8 cellular contexts compared by ENCODE assay signal in the genomic region with DNA sequence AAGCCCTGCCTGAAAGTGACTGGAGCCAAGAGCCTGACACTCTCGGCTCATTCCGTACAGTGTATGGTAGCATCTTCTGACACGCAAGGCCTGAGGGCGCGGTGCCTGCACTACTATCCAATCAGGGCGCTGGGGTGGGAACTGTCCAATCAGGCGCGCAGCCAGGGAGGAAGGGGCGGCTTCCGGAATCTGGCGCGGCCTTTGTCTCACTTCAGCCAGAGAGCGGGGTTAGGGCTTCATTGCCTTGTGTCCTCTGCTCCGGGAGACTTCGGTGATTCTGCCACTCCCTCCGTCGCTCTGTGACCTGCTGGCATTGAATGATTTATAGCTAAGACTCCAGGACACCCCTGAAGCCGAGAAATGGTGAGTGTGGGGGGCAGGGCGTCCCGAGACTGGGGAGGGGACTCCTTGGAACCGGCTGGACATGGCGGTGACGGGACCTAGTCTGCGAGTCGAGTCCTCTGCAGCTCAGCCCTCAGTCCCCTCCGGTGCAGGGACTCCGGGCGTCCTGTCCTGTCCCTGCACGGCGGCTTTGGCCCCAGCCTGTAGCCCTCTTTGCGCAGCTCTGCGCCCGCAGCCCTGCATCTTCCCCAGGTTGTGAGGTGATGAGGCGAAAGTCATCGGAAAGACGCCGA.
DNase-seq lines count a peak whose midpoint lies in the region; ATAC-seq and TF ChIP-seq lines count a peak whose summit lies in the region.
"Not testable (repeated sequence)": the region's sequence is repeated elsewhere in the genome, so short reads cannot be mapped to it uniquely, and the experiment has no call there.

No MANE protein-coding gene starts in this region.

- H3K27me3 ChIP-seq in H9 (ENCODE audit: insufficient read depth, low read length); foreskin keratinocyte: not testable (repeated sequence)

- in situ Hi-C loops in G401 (cut with HindIII; ENCODE audit: low sequenced_read_pairs): not testable (repeated sequence)

- H3K27me3 Mint-ChIP-seq in H9 (ENCODE audit: low read depth); neural crest cell (ENCODE audit: low read depth); stimulated activated naive CD8-positive, alpha-beta T cell treated with anti-CD3 and anti-CD28 coated beads, Interleukin-15, amount 100 ng/mL, for 72 hours: not testable (repeated sequence)

- H3K9ac ChIP-seq in H9 (ENCODE audit: extremely low read depth, insufficient read length, low read length): peak overlapping the region; percentile 92

- H2BK12ac ChIP-seq in H9 (ENCODE audit: insufficient read length, low read depth, low read length): not testable (repeated sequence)

- H3K56ac ChIP-seq in H9 (ENCODE audit: insufficient read length, low read depth, low read length): not testable (repeated sequence)

- not testable (repeated sequence) for TF ChIP-seq CTCF in H9 (conservative IDR thresholded peaks at IDR 0.05); foreskin keratinocyte (conservative IDR thresholded peaks at IDR 0.05); neural crest cell (conservative IDR thresholded peaks at IDR 0.05)

- not testable (repeated sequence) for H3K36me3 Mint-ChIP-seq in H9 (ENCODE audit: insufficient read depth in 1 of 3, low read depth in 3 of 3); neural crest cell (ENCODE audit: low read depth)

- peak overlapping the region; percentile 25 for H3K4me2 ChIP-seq in H9 (ENCODE audit: insufficient read depth, insufficient read length, low read length)

- not testable (repeated sequence) for H4K91ac ChIP-seq in H9 (ENCODE audit: insufficient read length, low read depth, low read length)

- peaks cover 43 to 51% of the 10 kb centered on the region in 2 experiments for H3K9me3 Mint-ChIP-seq in H9
- not testable (repeated sequence) for H3K9me3 Mint-ChIP-seq in neural crest cell; stimulated activated naive CD8-positive, alpha-beta T cell treated with anti-CD3 and anti-CD28 coated beads, Interleukin-15, amount 100 ng/mL, for 72 hours

- not testable (repeated sequence) for H3K9me3 ChIP-seq in H9 (ENCODE audit: control insufficient read depth, low read depth, low read length)

- not testable (repeated sequence) for H3K4ac ChIP-seq in H9 (ENCODE audit: low read depth, low read length)

- not testable (repeated sequence) for H3K27ac ChIP-seq in H9 (ENCODE audit: insufficient read length, low read depth, low read length); foreskin keratinocyte

- not testable (repeated sequence) for H4K20me1 ChIP-seq in H9 (ENCODE audit: control insufficient read depth, insufficient read depth, insufficient read length)

- H3K4me1 ChIP-seq in H9 (ENCODE audit: insufficient read depth, low read length); foreskin keratinocyte: not testable (repeated sequence)

- H3K23ac ChIP-seq in H9 (ENCODE audit: insufficient read length, low read depth, low read length): not testable (repeated sequence)

- H2AK5ac ChIP-seq in H9 (ENCODE audit: insufficient read length, low read length): not testable (repeated sequence)

- not testable (repeated sequence) for H2BK5ac ChIP-seq in H9 (ENCODE audit: insufficient read length, low read length)

- H3K18ac ChIP-seq in H9 (ENCODE audit: insufficient read length, low read depth, low read length): not testable (repeated sequence)

- H3K23me2 ChIP-seq in H9 (ENCODE audit: insufficient read length, low read depth, low read length, poor library complexity, severe bottlenecking): not testable (repeated sequence)

- H2BK120ac ChIP-seq in H9 (ENCODE audit: low read depth, low read length, poor library complexity, severe bottlenecking): not testable (repeated sequence)

- peak; percentile 97 for DNase-seq in G401 (ENCODE audit: low spot score)
- peak; percentile 93 for DNase-seq in H9
- DNase-seq in M059J (ENCODE audit: low read depth): peak; percentile 88
- peak; percentile 91 for DNase-seq in SIG-M5 treated with dmso at 0.1 percent for 504 hours (lab: John Stamatoyannopoulos, UW; ENCODE audit: unreplicated experiment)
- DNase-seq in activated gamma-delta T cell treated with Interleukin-2 at 50 U/mL for 16 hours: peak; percentile 81
- peak; percentile 55 to 77 for DNase-seq in foreskin keratinocyte
- peak; percentile 61 for DNase-seq in neural crest cell (ENCODE audit: low read depth, low spot score)
- peak; percentile 89 to 93 for DNase-seq in stimulated activated naive CD8-positive, alpha-beta T cell treated with anti-CD3 and anti-CD28 coated beads, Interleukin-15, amount 100 ng/mL, for 72 hours

- not testable (repeated sequence) for H3K79me2 ChIP-seq in H9 (ENCODE audit: insufficient read depth, low read length)

- ATAC-seq in foreskin keratinocyte: peak; percentile 100
- peak; percentile 100 for ATAC-seq in stimulated activated naive CD8-positive, alpha-beta T cell treated with anti-CD3 and anti-CD28 coated beads, Interleukin-15, amount 100 ng/mL, for 72 hours

- H3K4me1 Mint-ChIP-seq in H9 (peaks cover 0 to 12% of the 10 kb centered on the region in 2 experiments; a peak in 3 of 4 replicates), neural crest cell (peaks cover 14% of the 10 kb centered on the region)
- not testable (repeated sequence) for H3K4me1 Mint-ChIP-seq in stimulated activated naive CD8-positive, alpha-beta T cell treated with anti-CD3 and anti-CD28 coated beads, Interleukin-15, amount 100 ng/mL, for 72 hours

- not testable (repeated sequence) for H3T11ph ChIP-seq in H9 (ENCODE audit: low read length)

- H3K4me3 Mint-ChIP-seq in H9: peak overlapping the region; percentile 88 to 90
- peak overlapping the region; percentile 96 for H3K4me3 Mint-ChIP-seq in neural crest cell
- H3K4me3 Mint-ChIP-seq in stimulated activated naive CD8-positive, alpha-beta T cell treated with anti-CD3 and anti-CD28 coated beads, Interleukin-15, amount 100 ng/mL, for 72 hours: peak overlapping the region; percentile 96 to 97

- H4K5ac ChIP-seq in H9 (ENCODE audit: insufficient read length, low read depth, low read length): not testable (repeated sequence)

- not testable (repeated sequence) for H3K79me1 ChIP-seq in H9 (ENCODE audit: insufficient read depth, low read depth, low read length, poor library complexity, severe bottlenecking)

- no CpG with 5 or more reads among the region's 37 CpGs for whole genome bisulfite sequencing in H9 (ENCODE audit: extremely low coverage, insufficient read length, low lambda C conversion rate)

- H3K27ac Mint-ChIP-seq in H9: peak overlapping the region; percentile 84 to 98 (median 89); a peak in 3 of 7 replicates
- H3K27ac Mint-ChIP-seq in neural crest cell (ENCODE audit: unreplicated experiment): peak overlapping the region; percentile 100
- peak overlapping the region; percentile 96 to 98 for H3K27ac Mint-ChIP-seq in stimulated activated naive CD8-positive, alpha-beta T cell treated with anti-CD3 and anti-CD28 coated beads, Interleukin-15, amount 100 ng/mL, for 72 hours

- H4K8ac ChIP-seq in H9 (replicated peaks; ENCODE audit: insufficient read length, low read depth, low read length): not testable (repeated sequence)

- H3K14ac ChIP-seq in H9 (ENCODE audit: insufficient read depth, low read length): not testable (repeated sequence)

- not testable (repeated sequence) for H2AFZ ChIP-seq in H9 (ENCODE audit: low read length)

- H2BK15ac ChIP-seq in H9 (ENCODE audit: low read depth, low read length): not testable (repeated sequence)

- H2BK20ac ChIP-seq in H9 (ENCODE audit: low read depth, low read length, poor library complexity, severe bottlenecking): not testable (repeated sequence)
